In genomic region chr2:230348792-230349191, GRCh38 we compare ENCODE assay signal across 20 cellular contexts. TPM values are rescaled to one million over a fixed set of nuclear protein-coding genes. Genes with fewer than 3 reads are reported as not detected.
A peak's percentile ranks its signal among the peaks of the same experiment; 100 is the strongest.
DNase-seq lines count a peak whose midpoint lies in the region; ATAC-seq lines count a peak whose summit lies in the region.
"Had no signal": no experiment of that assay in that cellular context is flagged by ENCODE, and none has a peak within 500 bp of the region (broad histone marks: within the 10 kb centered on the region; RNA-seq: fewer than 3 reads in every experiment).

No MANE protein-coding gene starts in this region.

- ATAC-seq in GM19395 (IDR thresholded peaks at IDR 0.05; ENCODE audit: unreplicated experiment), result peak; percentile 61
- peak; percentile 61 for ATAC-seq in activated CD8-positive, alpha-beta T cell treated with anti-CD3 and anti-CD28 coated beads, Interleukin-2, amount 10 ng/mL, durations not matched to agents 7 days and 5 days
- no peak for ATAC-seq in naive thymus-derived CD8-positive, alpha-beta T cell
- ATAC-seq in GM18873 (IDR thresholded peaks at IDR 0.05; ENCODE audit: low FRiP score, unreplicated experiment), result no peak
- ATAC-seq: HCT116, pancreas had no signal

- POLR2A ChIA-PET in activated CD8-positive, alpha-beta T cell treated with anti-CD3 and anti-CD28 coated beads, Interleukin-2, amount 10 ng/mL, durations not matched to agents 7 days and 5 days (lab: Charles Lee), result interaction anchor here (0.6 to 2.8 kb wide), 5 partner anchors 22 to 100 kb away, joined by 3 to 16 read pairs (median 3); partner anchors contain the start of gene SP140L
- POLR2A ChIA-PET in naive thymus-derived CD8-positive, alpha-beta T cell (lab: Charles Lee), result no interaction called here

- CTCF ChIA-PET in activated CD8-positive, alpha-beta T cell treated with anti-CD3 and anti-CD28 coated beads, Interleukin-2, amount 10 ng/mL, durations not matched to agents 7 days and 5 days (lab: Charles Lee), result interaction anchor here (0.9 to 1.7 kb wide), 4 partner anchors 12 to 450 kb away, joined by 3 to 10 read pairs (median 3); no protein-coding TSS in a partner anchor

- H3K9me3 Mint-ChIP-seq in activated CD4-positive, alpha-beta T cell treated with anti-CD3 and anti-CD28 coated beads, Interleukin-2, amount 10 ng/mL, durations not matched to agents 24 days and 14 days, result peaks cover 30% of the 10 kb centered on the region
- peaks cover 38% of the 10 kb centered on the region for H3K9me3 Mint-ChIP-seq in activated CD8-positive, alpha-beta T cell treated with anti-CD3 and anti-CD28 coated beads, Interleukin-2, amount 10 ng/mL, durations not matched to agents 7 days and 5 days (ENCODE audit: insufficient read depth)
- peaks cover 11 to 35% (median 31%) of the 10 kb centered on the region in 9 donors for H3K9me3 Mint-ChIP-seq in naive thymus-derived CD8-positive, alpha-beta T cell

- no peaks in the 10 kb centered on the region for H3K27me3 ChIP-seq in effector memory CD4-positive, alpha-beta T cell (replicated peaks; ENCODE audit: control insufficient read depth, insufficient read depth, low read length, poor library complexity, severe bottlenecking)
- H3K27me3 ChIP-seq: BLaER1 treated with 17β-estradiol and CSF1 and Interleukin-3, amounts not matched to agents 10 nM and 100 nM; breast epithelium; pancreas; right lobe of liver; transverse colon had no signal

- no peak overlapping the region for H3K4me3 ChIP-seq in effector memory CD4-positive, alpha-beta T cell (ENCODE audit: insufficient read depth, low read depth, low read length, poor library complexity, severe bottlenecking)
- H3K4me3 ChIP-seq: BLaER1 treated with 17β-estradiol and CSF1 and Interleukin-3, amounts not matched to agents 10 nM and 100 nM; breast epithelium; lung; pancreas; right lobe of liver; transverse colon had no signal

- intact Hi-C loops in activated CD4-positive, alpha-beta T cell treated with anti-CD3 and anti-CD28 coated beads, Interleukin-2, amount 10 ng/mL, durations not matched to agents 24 days and 14 days (cut with micrococcal nuclease), result loop anchor here (1.0 to 5.0 kb wide), 3 partner anchors 19 to 310 kb away; no protein-coding TSS in a partner anchor

- no peak for DNase-seq in activated CD4-positive, alpha-beta T cell treated with anti-CD3 and anti-CD28 coated beads, Interleukin-2, amount 10 ng/mL, durations not matched to agents 24 days and 14 days
- no peak for DNase-seq in activated CD4-positive, alpha-beta T cell treated with anti-CD3 and anti-CD28 coated beads for 1 hour
- peak; percentile 22 for DNase-seq in activated CD8-positive, alpha-beta T cell treated with anti-CD3 and anti-CD28 coated beads, Interleukin-2, amount 10 ng/mL, durations not matched to agents 7 days and 5 days
- DNase-seq in naive thymus-derived CD8-positive, alpha-beta T cell, result no peak
- no peak for DNase-seq in effector memory CD4-positive, alpha-beta T cell
- DNase-seq in NCI-H1092 (lab: John Stamatoyannopoulos, UW), result no peak
- DNase-seq: cortex of kidney, DMS 273 treated with DMSO at 0.1 percent for 48 hours, naive B cell, NCI-H146, pancreas, right lobe of liver, transverse colon had no signal

- no peaks in the 10 kb centered on the region for H3K27me3 Mint-ChIP-seq in activated CD4-positive, alpha-beta T cell treated with anti-CD3 and anti-CD28 coated beads, Interleukin-2, amount 10 ng/mL, durations not matched to agents 24 days and 14 days
- H3K27me3 Mint-ChIP-seq in activated CD8-positive, alpha-beta T cell treated with anti-CD3 and anti-CD28 coated beads, Interleukin-2, amount 10 ng/mL, durations not matched to agents 7 days and 5 days (ENCODE audit: low read depth), result no peaks in the 10 kb centered on the region
- H3K27me3 Mint-ChIP-seq in naive thymus-derived CD8-positive, alpha-beta T cell, result no peaks in the 10 kb centered on the region
- H3K27me3 Mint-ChIP-seq: naive B cell had no signal

- peak overlapping the region; percentile 93 for H3K27ac Mint-ChIP-seq in activated CD4-positive, alpha-beta T cell treated with anti-CD3 and anti-CD28 coated beads, Interleukin-2, amount 10 ng/mL, durations not matched to agents 24 days and 14 days
- peak overlapping the region; percentile 91 for H3K27ac Mint-ChIP-seq in activated CD8-positive, alpha-beta T cell treated with anti-CD3 and anti-CD28 coated beads, Interleukin-2, amount 10 ng/mL, durations not matched to agents 7 days and 5 days
- H3K27ac Mint-ChIP-seq in naive thymus-derived CD8-positive, alpha-beta T cell, result peak overlapping the region in 6 of 10 donors; percentile 23 to 76 (median 36)

- H3K9me3 ChIP-seq in effector memory CD4-positive, alpha-beta T cell (ENCODE audit: control insufficient read depth, low read length), result no peaks in the 10 kb centered on the region
- H3K9me3 ChIP-seq: pancreas, right lobe of liver had no signal

- no peak overlapping the region for H3K27ac ChIP-seq in effector memory CD4-positive, alpha-beta T cell (ENCODE audit: insufficient read depth, low read length, poor library complexity, severe bottlenecking)
- H3K27ac ChIP-seq: BLaER1 treated with 17β-estradiol and CSF1 and Interleukin-3, amounts not matched to agents 10 nM and 100 nM; breast epithelium; pancreas; right lobe of liver; transverse colon; VCaP had no signal

- peaks cover 9% of the 10 kb centered on the region for H3K36me3 ChIP-seq in effector memory CD4-positive, alpha-beta T cell (ENCODE audit: control insufficient read depth, insufficient read depth, low read length)
- H3K36me3 ChIP-seq: breast epithelium, pancreas, right lobe of liver had no signal

- peaks cover 61% of the 10 kb centered on the region for H3K36me3 Mint-ChIP-seq in activated CD4-positive, alpha-beta T cell treated with anti-CD3 and anti-CD28 coated beads, Interleukin-2, amount 10 ng/mL, durations not matched to agents 24 days and 14 days (ENCODE audit: low read depth)
- H3K36me3 Mint-ChIP-seq in activated CD8-positive, alpha-beta T cell treated with anti-CD3 and anti-CD28 coated beads, Interleukin-2, amount 10 ng/mL, durations not matched to agents 7 days and 5 days (ENCODE audit: low read depth), result peaks cover 82% of the 10 kb centered on the region
- peaks cover 33 to 63% (median 45%) of the 10 kb centered on the region in 3 donors for H3K36me3 Mint-ChIP-seq in naive thymus-derived CD8-positive, alpha-beta T cell

- H3K4me3 Mint-ChIP-seq in activated CD4-positive, alpha-beta T cell treated with anti-CD3 and anti-CD28 coated beads, Interleukin-2, amount 10 ng/mL, durations not matched to agents 24 days and 14 days, result peak overlapping the region; percentile 62
- H3K4me3 Mint-ChIP-seq in activated CD8-positive, alpha-beta T cell treated with anti-CD3 and anti-CD28 coated beads, Interleukin-2, amount 10 ng/mL, durations not matched to agents 7 days and 5 days, result peak overlapping the region; percentile 61
- H3K4me3 Mint-ChIP-seq in naive thymus-derived CD8-positive, alpha-beta T cell, result peak overlapping the region in 5 of 10 donors; percentile 20 to 58 (median 41)

- H3K4me1 Mint-ChIP-seq in activated CD4-positive, alpha-beta T cell treated with anti-CD3 and anti-CD28 coated beads, Interleukin-2, amount 10 ng/mL, durations not matched to agents 24 days and 14 days, result peaks cover 51% of the 10 kb centered on the region
- peaks cover 62% of the 10 kb centered on the region for H3K4me1 Mint-ChIP-seq in activated CD8-positive, alpha-beta T cell treated with anti-CD3 and anti-CD28 coated beads, Interleukin-2, amount 10 ng/mL, durations not matched to agents 7 days and 5 days (ENCODE audit: low read depth)
- H3K4me1 Mint-ChIP-seq in naive thymus-derived CD8-positive, alpha-beta T cell, result peaks cover 32 to 72% (median 66%) of the 10 kb centered on the region in 4 donors

- peaks cover 6% of the 10 kb centered on the region for H3K4me1 ChIP-seq in effector memory CD4-positive, alpha-beta T cell (ENCODE audit: control insufficient read depth, insufficient read depth, low read length, poor library complexity, severe bottlenecking)
- H3K4me1 ChIP-seq: breast epithelium, pancreas, transverse colon had no signal

RNA-seq across cellular contexts. Expression of gene SP140L, which starts 21.8 kb away (rescaled TPM):
- 48.9 and 49.1 TPM in 2 replicates for total RNA-seq in activated CD4-positive, alpha-beta T cell treated with anti-CD3 and anti-CD28 coated beads, Interleukin-2, amount 10 ng/mL, durations not matched to agents 24 days and 14 days
- total RNA-seq in activated CD8-positive, alpha-beta T cell treated with anti-CD3 and anti-CD28 coated beads, Interleukin-2, amount 10 ng/mL, durations not matched to agents 7 days and 5 days, result 10 to 100 TPM; 90.5 to 96.2 TPM
- 10 to 100 TPM; 91.6 to 91.7 TPM for total RNA-seq in naive thymus-derived CD8-positive, alpha-beta T cell
- 10 to 100 TPM; 25.3 to 43.1 (median 28.9) TPM for polyA plus RNA-seq in naive thymus-derived CD8-positive, alpha-beta T cell

Comparison
In these comparisons a context has a peak if more than half of its experiments do, and no peak if none do; other contexts are left out.
1. H3K27ac Mint-ChIP-seq: peak in every context shown above with its lines; median percentile 93 in activated CD4-positive, alpha-beta T cell treated with anti-CD3 and anti-CD28 coated beads, Interleukin-2, amount 10 ng/mL, durations not matched to agents 24 days and 14 days; 91 in activated CD8-positive, alpha-beta T cell treated with anti-CD3 and anti-CD28 coated beads, Interleukin-2, amount 10 ng/mL, durations not matched to agents 7 days and 5 days; 36 in naive thymus-derived CD8-positive, alpha-beta T cell.
2. ATAC-seq: peak in GM19395 (single experiment) and activated CD8-positive, alpha-beta T cell treated with anti-CD3 and anti-CD28 coated beads, Interleukin-2, amount 10 ng/mL, durations not matched to agents 7 days and 5 days (single experiment); none in naive thymus-derived CD8-positive, alpha-beta T cell (0 of 2) and GM18873 (single experiment).